ENCODE assay signal across 8 cellular contexts in genomic region chr5:140145818-140146522, GRCh38. TPM values are rescaled to one million over a fixed set of nuclear protein-coding genes. Genes with fewer than 3 reads are reported as not detected.
DNase-seq lines count a peak whose midpoint lies in the region; ATAC-seq and TF ChIP-seq lines count a peak whose summit lies in the region.

No MANE protein-coding gene starts in this region.

- POLR2A ChIA-PET in RWPE1 (lab: Yijun Ruan, JAX; ENCODE audit: low non-redundant PET) = no interaction called here

- peaks cover 5% of the 10 kb centered on the region for H3K27me3 Mint-ChIP-seq in activated naive CD8-positive, alpha-beta T cell

- H3K9me3 ChIP-seq in thoracic aorta = no peaks in the 10 kb centered on the region

- H3K27ac ChIP-seq in RWPE1 (no peak overlapping the region), thoracic aorta (no peak overlapping the region)

- H3K4me3 Mint-ChIP-seq in activated naive CD8-positive, alpha-beta T cell = peak overlapping the region; percentile 61

- CTCF ChIA-PET in RWPE1 (lab: Yijun Ruan, JAX) = interaction anchor here (0.5 to 2.1 kb wide), 24 partner anchors 9 to 1914 kb away, joined by 3 to 16 read pairs (median 4); partner anchors contain the start of gene PURA

- no peaks in the 10 kb centered on the region for H3K36me3 Mint-ChIP-seq in activated naive CD8-positive, alpha-beta T cell

- peak; percentile 58 for DNase-seq in COLO668 (lab: John Stamatoyannopoulos, UW; ENCODE audit: unreplicated experiment)
- DNase-seq in RWPE1 (ENCODE audit: low spot score) = peak; percentile 81
- DNase-seq in Right ventricle myocardium inferior (ENCODE audit: missing footprints) = peak; percentile 87
- DNase-seq in omental fat pad (ENCODE audit: low spot score) = peak; percentile 36
- DNase-seq in thoracic aorta (ENCODE audit: low spot score) = no peak
- no peak for DNase-seq in NCI-H187 (lab: John Stamatoyannopoulos, UW)

- intact Hi-C loops in Right ventricle myocardium inferior (cut with DNase I) = loop anchor here (1.0 to 2.0 kb wide), 2 partner anchors 32 to 73 kb away; partner anchors contain the start of gene PURA

- H3K4me1 Mint-ChIP-seq in activated naive CD8-positive, alpha-beta T cell (ENCODE audit: low read depth) = peaks cover 22% of the 10 kb centered on the region

- peak overlapping the region; percentile 68 for H3K4me3 ChIP-seq in thoracic aorta

- TF ChIP-seq CTCF in RWPE1 (conservative IDR thresholded peaks at IDR 0.05; ENCODE audit: low read depth) (peak; percentile 97), omental fat pad (IDR thresholded peaks at IDR 0.05) (peak in 1 of 3 donors; percentile 42), thoracic aorta (IDR thresholded peaks at IDR 0.05) (peak; percentile 82)

- H3K27me3 ChIP-seq in thoracic aorta (replicated peaks; ENCODE audit: insufficient read depth) = no peaks in the 10 kb centered on the region

- H3K36me3 ChIP-seq in thoracic aorta = no peaks in the 10 kb centered on the region

- peak; percentile 62 for ATAC-seq in HG02610 (IDR thresholded peaks at IDR 0.05; ENCODE audit: unreplicated experiment)
- ATAC-seq in Right ventricle myocardium inferior = peak; percentile 93
- peak; percentile 91 for ATAC-seq in omental fat pad (ENCODE audit: low FRiP score)
- peak; percentile 58 for ATAC-seq in thoracic aorta (ENCODE audit: insufficient number of reproducible peaks, low FRiP score, low read depth)

- no peaks in the 10 kb centered on the region for H3K9me3 Mint-ChIP-seq in activated naive CD8-positive, alpha-beta T cell (ENCODE audit: low read depth)

- peaks cover 13 to 30% of the 10 kb centered on the region in 2 donors for H3K4me1 ChIP-seq in thoracic aorta (ENCODE audit: control insufficient read depth in 1 of 2, low read depth in 2 of 2)

- no peak overlapping the region for H3K27ac Mint-ChIP-seq in activated naive CD8-positive, alpha-beta T cell

RNA-seq across cellular contexts. Expression of gene IGIP, which starts 20.2 kb away (rescaled TPM):
- total RNA-seq in Right ventricle myocardium inferior (10.1 TPM), omental fat pad (10 to 100 TPM in 3 of 4 donors, 1 to 10 TPM in 1; 8.4 to 21.3 (median 16.8) TPM), thoracic aorta (10 to 100 TPM; 24.2 to 25.9 TPM)

RNA-seq across cellular contexts. Expression of gene CYSTM1, which starts 29.0 kb away (rescaled TPM):
- 67.0 TPM for total RNA-seq in Right ventricle myocardium inferior
- 100 to 1,000 TPM; 105 to 164 (median 140) TPM for total RNA-seq in omental fat pad
- 10 to 100 TPM; 64.9 to 89.5 TPM for total RNA-seq in thoracic aorta

RNA-seq across cellular contexts. Expression of gene PURA, which starts 32.1 kb away (rescaled TPM):
- total RNA-seq in Right ventricle myocardium inferior (22.2 TPM), omental fat pad (10 to 100 TPM; 16.9 to 31.8 (median 24.3) TPM), thoracic aorta (10 to 100 TPM; 41.6 to 44.3 TPM)

Comparison
In these comparisons a context has a peak if more than half of its experiments do, and no peak if none do; other contexts are left out.
1. DNase-seq: peak in COLO668 (single experiment), RWPE1 (single experiment), Right ventricle myocardium inferior (single experiment) and omental fat pad (single experiment); none in thoracic aorta (single experiment) and NCI-H187 (0 of 2).
2. Peak in every context shown above with its lines, with median percentiles within 50 percentile points of each other: ATAC-seq.